In the genomic region with DNA sequence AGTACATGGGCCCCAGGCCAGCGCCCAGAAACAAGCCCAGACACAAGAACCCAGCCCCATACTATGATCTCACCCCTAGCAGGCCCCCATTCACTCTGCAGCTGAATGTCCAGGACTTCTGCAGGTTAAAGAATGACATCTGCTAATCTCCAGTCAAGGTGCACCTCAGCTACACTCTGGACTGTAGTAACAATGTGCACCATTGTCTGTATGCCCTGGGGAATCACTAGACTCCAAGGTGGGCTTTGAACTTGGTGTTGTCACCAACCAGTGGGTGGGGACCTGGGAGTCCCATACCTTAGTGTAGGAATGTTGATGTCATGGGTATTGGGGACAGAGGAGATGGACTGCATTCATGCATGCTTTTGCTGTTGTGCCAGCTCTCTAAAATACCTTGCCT, we compare ENCODE assay signal across 8 cellular contexts.
"Had no signal": no experiment of that assay in that cellular context is flagged by ENCODE, and none has a peak within 500 bp of the region (broad histone marks: within the 10 kb centered on the region; RNA-seq: fewer than 3 reads in every experiment).

No MANE protein-coding gene starts in this region.

- H3K4me3 ChIP-seq: GM12878 had no signal

- FAIRE-seq: G401.6, GM12878, GM12891, GM12892, GM18507, GM19239 had no signal

- ATAC-seq: GM12878 had no signal

- DNase-seq: GDM1, GF-D8 had no signal
